Comparison of ENCODE assay signal across 1 cellular context in genomic region chr10:27242473-27242950, GRCh38.
TF ChIP-seq lines count a peak whose summit lies in the region.

No MANE protein-coding gene starts in this region.

TF ChIP-seq in GM23338, 12 proteins besides CTCF, POLR2A, EP300 and RAD21 (continued from another document):
- no peak for TF ChIP-seq REST (IDR thresholded peaks at IDR 0.05; ENCODE audit: unreplicated experiment)
- no peak for TF ChIP-seq POLR2AphosphoS5 (IDR thresholded peaks at IDR 0.05; ENCODE audit: low read depth)
- no peak for TF ChIP-seq JUNB (IDR thresholded peaks at IDR 0.05; ENCODE audit: unreplicated experiment)
